8 cellular contexts compared by ENCODE assay signal in the genomic region with DNA sequence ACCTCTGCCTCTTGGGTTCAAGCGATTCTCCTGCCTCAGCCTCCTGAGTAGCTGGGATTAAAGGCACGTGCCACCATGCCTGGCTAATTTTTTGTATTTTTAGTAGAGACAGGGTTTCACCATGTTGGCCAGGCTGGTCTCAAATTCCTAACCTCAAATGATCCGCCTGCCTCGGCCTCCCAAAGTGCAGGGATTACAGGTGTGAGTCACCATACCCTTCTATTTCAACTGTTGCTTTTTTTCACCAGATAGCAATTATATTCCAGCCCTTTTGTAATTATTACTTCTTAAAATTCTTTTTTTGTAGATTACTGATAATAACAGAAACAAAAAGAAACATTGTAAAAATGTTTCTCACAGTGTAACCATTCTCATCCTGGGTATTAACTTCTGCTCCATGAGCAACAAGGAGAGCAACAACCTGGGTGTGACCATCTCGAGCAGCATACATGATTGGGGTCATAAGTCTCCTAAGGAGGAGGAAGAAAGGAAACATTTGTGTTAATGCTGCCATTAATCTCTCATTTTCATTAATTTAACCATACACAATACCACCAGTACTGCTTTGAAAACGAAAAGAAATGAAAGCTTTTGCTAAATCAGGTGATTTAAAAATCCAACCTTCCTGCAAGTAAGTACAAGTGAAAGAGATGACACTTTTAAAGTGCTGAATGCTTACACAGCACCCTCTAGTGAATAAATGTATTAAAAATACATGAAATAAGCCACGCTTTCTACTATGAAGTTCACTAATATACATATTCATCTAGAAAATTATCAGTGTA. TPM values are rescaled to one million over a fixed set of nuclear protein-coding genes. Genes with fewer than 3 reads are reported as not detected.
DNase-seq lines count a peak whose midpoint lies in the region; ATAC-seq and TF ChIP-seq lines count a peak whose summit lies in the region.
"Had no signal": no experiment of that assay in that cellular context is flagged by ENCODE, and none has a peak within 500 bp of the region (broad histone marks: within the 10 kb centered on the region; RNA-seq: fewer than 3 reads in every experiment).

No MANE protein-coding gene starts in this region.

- no peaks in the 10 kb centered on the region for H3K36me3 Mint-ChIP-seq in type B pancreatic cell

- no peaks in the 10 kb centered on the region for H3K27me3 Mint-ChIP-seq in type B pancreatic cell

- DNase-seq in HCEC 1CT (peak; percentile 49), NCI-H345 (lab: John Stamatoyannopoulos, UW) (peak; percentile 10), type B pancreatic cell (ENCODE audit: extremely low spot score, unreplicated experiment) (no peak), posterior vena cava (ENCODE audit: low spot score) (no peak), DMS153 (lab: John Stamatoyannopoulos, UW) (no peak)

- H3K4me3 Mint-ChIP-seq in type B pancreatic cell = no peak overlapping the region

- TF ChIP-seq CTCF in GM12874 (IDR thresholded peaks at IDR 0.05; ENCODE audit: insufficient read depth, low read depth, low read length) (peak; percentile 18; the same call in 1 of the 2 replicates), type B pancreatic cell (conservative IDR thresholded peaks at IDR 0.05) (peak; percentile 64)

- peak overlapping the region; percentile 21 for H3K27ac Mint-ChIP-seq in type B pancreatic cell

- H3K4me1 Mint-ChIP-seq in type B pancreatic cell (ENCODE audit: unreplicated experiment) = peaks cover 4% of the 10 kb centered on the region

- intact Hi-C loops in posterior vena cava (cut with DNase I) = no loop called here

- peaks cover 5% of the 10 kb centered on the region for H3K9me3 Mint-ChIP-seq in type B pancreatic cell

- peak; percentile 38 for ATAC-seq in esophagus mucosa

RNA-seq across cellular contexts. Expression of a gene that starts 41.8 kb away (rescaled TPM):
- not detected for total RNA-seq in esophagus mucosa
- total RNA-seq in type B pancreatic cell (ENCODE audit: low replicate concordance) = not detected in 2 replicates
- not detected for total RNA-seq in posterior vena cava
- total RNA-seq: skeletal muscle tissue had no signal

Comparison
In these comparisons a context has a peak if more than half of its experiments do, and no peak if none do; other contexts are left out.
1. DNase-seq: peak in HCEC 1CT (single experiment) and NCI-H345 (single experiment); none in type B pancreatic cell (single experiment), posterior vena cava (single experiment) and DMS153 (single experiment).